Comparison of ENCODE assay signal across 7 cellular contexts in genomic region chr2:198994678-198995077, GRCh38.
"Had no signal": no experiment of that assay in that cellular context is flagged by ENCODE, and none has a peak within 500 bp of the region (broad histone marks: within the 10 kb centered on the region; RNA-seq: fewer than 3 reads in every experiment).

No MANE protein-coding gene starts in this region.

- DNase-seq: IMR-90, KBM-7, KG1 had no signal

- H3K27ac ChIP-seq: HL-60, KMS-11 had no signal

- H3K9ac ChIP-seq: KMS-11 had no signal

- H3K4me2 ChIP-seq: KMS-11 had no signal

- FAIRE-seq: HTR-8/SVneo, K562 had no signal

- ATAC-seq: K562 had no signal

- H3K4me3 ChIP-seq: K562 had no signal
